Comparison of ENCODE assay signal across 1 cellular context in genomic region chr10:5576154-5576748, GRCh38.
TF ChIP-seq lines count a peak whose summit lies in the region.

No MANE protein-coding gene starts in this region.

TF ChIP-seq in HEK293, 187 proteins besides CTCF, POLR2A, EP300 and RAD21 (continued from another document):
- TF ChIP-seq ZSCAN23 (tag by site-specific recombination; IDR thresholded peaks at IDR 0.05) (no peak), ZNF624 (tag by site-specific recombination; IDR thresholded peaks at IDR 0.05) (no peak), ZNF138 (tag by site-specific recombination; IDR thresholded peaks at IDR 0.05; ENCODE audit: borderline replicate concordance) (no peak), IKZF3 (tag by site-specific recombination; IDR thresholded peaks at IDR 0.05) (no peak), ZNF521 (tag by site-specific recombination; IDR thresholded peaks at IDR 0.05) (no peak), SP7 (tag by site-specific recombination; IDR thresholded peaks at IDR 0.05) (no peak), ZNF654 (tag by site-specific recombination; IDR thresholded peaks at IDR 0.05; ENCODE audit: low read depth) (no peak), ZBTB8A (tag by site-specific recombination; IDR thresholded peaks at IDR 0.05) (no peak), ZNF513 (tag by site-specific recombination; IDR thresholded peaks at IDR 0.05) (no peak), ZNF48 (tag by site-specific recombination; IDR thresholded peaks at IDR 0.05) (peak; percentile 71; the same call in 1 of the 2 replicates), ZNF596 (tag by site-specific recombination; IDR thresholded peaks at IDR 0.05) (peak; percentile 67), ZNF366 (tag by site-specific recombination; conservative IDR thresholded peaks at IDR 0.05) (peak; percentile 84), BCL11A (tag by site-specific recombination; IDR thresholded peaks at IDR 0.05; ENCODE audit: low read depth) (no peak), ZNF518A (tag by site-specific recombination; conservative IDR thresholded peaks at IDR 0.05; ENCODE audit: low read depth) (no peak), SCRT1 (tag by site-specific recombination; IDR thresholded peaks at IDR 0.05; ENCODE audit: borderline replicate concordance) (no peak), ZNF837 (tag by site-specific recombination; IDR thresholded peaks at IDR 0.05) (no peak), ZNF19 (tag by site-specific recombination; IDR thresholded peaks at IDR 0.05; ENCODE audit: low read depth) (no peak), ZNF184 (tag by site-specific recombination; IDR thresholded peaks at IDR 0.05) (no peak), PRDM1 (tag by site-specific recombination; IDR thresholded peaks at IDR 0.05) (peak; percentile 64), ZNF530 (tag by site-specific recombination; IDR thresholded peaks at IDR 0.05; ENCODE audit: low read depth) (no peak), ZNF121 (tag by site-specific recombination; IDR thresholded peaks at IDR 0.05) (no peak)
